11 cellular contexts compared by ENCODE assay signal in genomic region chr15:68281008-68281407, GRCh38. TPM values are rescaled to one million over a fixed set of nuclear protein-coding genes. Genes with fewer than 3 reads are reported as not detected.
A peak's percentile ranks its signal among the peaks of the same experiment; 100 is the strongest.
DNase-seq lines count a peak whose midpoint lies in the region; ATAC-seq, FAIRE-seq and TF ChIP-seq lines count a peak whose summit lies in the region.
"Had no signal": no experiment of that assay in that cellular context is flagged by ENCODE, and none has a peak within 500 bp of the region (broad histone marks: within the 10 kb centered on the region; RNA-seq: fewer than 3 reads in every experiment).

No MANE protein-coding gene starts in this region.

- CTCF ChIA-PET in activated naive CD4-positive, alpha-beta T cell treated with anti-CD3 and anti-CD28 coated beads, Interleukin-2, amount 10 ng/mL, durations not matched to agents 7 days and 5 days (lab: Charles Lee), result interaction anchor here (1.3 to 3.5 kb wide), 3 partner anchors 8 to 25 kb away, joined by 4 to 16 read pairs (median 6); no protein-coding TSS in a partner anchor
- CTCF ChIA-PET in activated naive CD4-positive, alpha-beta T cell treated with anti-CD3 and anti-CD28 coated beads for 36 hours (lab: Charles Lee), result interaction anchor here (1.1 to 3.8 kb wide), 6 partner anchors 11 to 51 kb away, joined by 4 to 22 read pairs (median 5); partner anchors contain the start of gene CLN6

- dilution Hi-C loops in keratinocyte (cut with MboI; ENCODE audit: extremely low pct_ligation_motif_present, low sequenced_read_pairs), result no loop called here

- peak overlapping the region; percentile 99 for H3K4me3 Mint-ChIP-seq in activated naive CD4-positive, alpha-beta T cell treated with anti-CD3 and anti-CD28 coated beads, Interleukin-2, amount 10 ng/mL, durations not matched to agents 7 days and 5 days
- H3K4me3 Mint-ChIP-seq in activated naive CD4-positive, alpha-beta T cell treated with anti-CD3 and anti-CD28 coated beads for 36 hours, result no peak overlapping the region

- H3K4me1 ChIP-seq in adrenal gland (replicated peaks in 1 of 2) (peaks cover 33 to 77% of the 10 kb centered on the region in 2 donors), keratinocyte (ENCODE audit: control insufficient read depth, extremely low read depth, insufficient read depth, low read length) (peaks cover 30% of the 10 kb centered on the region), transverse colon (peaks cover 15 to 65% (median 50%) of the 10 kb centered on the region in 4 donors)

- H3K36me3 ChIP-seq in adrenal gland (replicated peaks in 1 of 2) (peaks cover 0 to 8% of the 10 kb centered on the region in 2 donors), keratinocyte (ENCODE audit: control insufficient read depth in 2 of 2, extremely low read depth in 1 of 2, insufficient read depth in 2 of 2, low read length in 2 of 2) (peaks cover 3 to 12% of the 10 kb centered on the region in 2 experiments), transverse colon (peaks cover 0 to 4% (median 0%) of the 10 kb centered on the region in 4 donors)
- H3K36me3 ChIP-seq: pancreas had no signal

- peaks cover 35% of the 10 kb centered on the region for H3K36me3 Mint-ChIP-seq in activated naive CD4-positive, alpha-beta T cell treated with anti-CD3 and anti-CD28 coated beads, Interleukin-2, amount 10 ng/mL, durations not matched to agents 7 days and 5 days
- H3K36me3 Mint-ChIP-seq in activated naive CD4-positive, alpha-beta T cell treated with anti-CD3 and anti-CD28 coated beads for 36 hours (ENCODE audit: low read depth), result peaks cover 18% of the 10 kb centered on the region

- H3K9me3 ChIP-seq in adrenal gland (replicated peaks in 1 of 3), result no peaks in the 10 kb centered on the region
- no peaks in the 10 kb centered on the region for H3K9me3 ChIP-seq in keratinocyte (ENCODE audit: control insufficient read depth, low read depth, low read length)
- no peaks in the 10 kb centered on the region for H3K9me3 ChIP-seq in transverse colon
- H3K9me3 ChIP-seq: pancreas had no signal

- FAIRE-seq in keratinocyte (lab: Jason Lieb, UNC) (no peak), GM19239 (lab: Jason Lieb, UNC) (no peak)
- FAIRE-seq: pancreas, urothelium cell line had no signal

- no peak overlapping the region for H3K27ac Mint-ChIP-seq in activated naive CD4-positive, alpha-beta T cell treated with anti-CD3 and anti-CD28 coated beads, Interleukin-2, amount 10 ng/mL, durations not matched to agents 7 days and 5 days
- no peak overlapping the region for H3K27ac Mint-ChIP-seq in activated naive CD4-positive, alpha-beta T cell treated with anti-CD3 and anti-CD28 coated beads for 36 hours

- in situ Hi-C loops in transverse colon (cut with MboI; ENCODE audit: low pct_ligation_motif_present in 1 of 4, low pct_unique_long_range_greater_than_20kb in 1 of 4, low sequenced_read_pairs in 3 of 4), result no loop called here
- in situ Hi-C loops in GM13976 (cut with MboI; ENCODE audit: low sequenced_read_pairs, unreplicated experiment), result no loop called here

- H3K9ac ChIP-seq in keratinocyte (ENCODE audit: control insufficient read depth, extremely low read depth, insufficient read depth, low read length), result peak overlapping the region; percentile 88

- intact Hi-C loops in activated naive CD4-positive, alpha-beta T cell treated with anti-CD3 and anti-CD28 coated beads for 36 hours (cut with micrococcal nuclease), result no loop called here
- intact Hi-C loops in adrenal gland (cut with DNase I) (no loop called here), transverse colon (cut with DNase I; ENCODE audit: low total_unique reads) (no loop called here)

- TF ChIP-seq EP300 in transverse colon (IDR thresholded peaks at IDR 0.05; ENCODE audit: low read depth), result no peak

- WGBS in adrenal gland, 4 donors, result 22 to 33% (median 30%) methylated on average over 1 of the region's 1 CpG
- 21 to 27% methylated on average over 1 of the region's 1 CpG for WGBS in transverse colon (ENCODE audit: low coverage in 1 of 2), 2 donors

- H4K20me1 ChIP-seq in keratinocyte (ENCODE audit: control insufficient read depth, extremely low read depth, insufficient read depth, low read length), result peaks cover 17% of the 10 kb centered on the region

- peak overlapping the region in 1 of 4 donors; percentile 80 for H3K4me3 ChIP-seq in adrenal gland
- H3K4me3 ChIP-seq in keratinocyte (ENCODE audit: control insufficient read depth in 2 of 3, extremely low read depth in 1 of 3, insufficient read depth in 2 of 3, low read depth in 1 of 3, low read length in 3 of 3), result peak overlapping the region; percentile 88 to 95 (median 92)
- peak overlapping the region in 2 of 4 donors; percentile 67 to 89 for H3K4me3 ChIP-seq in transverse colon

- H3K79me2 ChIP-seq in keratinocyte (ENCODE audit: control insufficient read depth, insufficient read depth, low read length), result peaks cover 82% of the 10 kb centered on the region

- no peak overlapping the region for H2AFZ ChIP-seq in keratinocyte (ENCODE audit: control insufficient read depth, low read length)

- no peak for TF ChIP-seq CTCF in adrenal gland (IDR thresholded peaks at IDR 0.05)
- TF ChIP-seq CTCF in keratinocyte (optimal IDR thresholded peaks at IDR 0.05 in 1 of 3, IDR thresholded peaks at IDR 0.05 in 1 of 3, conservative IDR thresholded peaks at IDR 0.05 in 1 of 3; ENCODE audit: extremely low read depth in 1 of 3, insufficient read depth in 2 of 3, low read length in 3 of 3), result no peak
- no peak for TF ChIP-seq CTCF in transverse colon (IDR thresholded peaks at IDR 0.05)
- TF ChIP-seq CTCF in GM13976 (IDR thresholded peaks at IDR 0.05; ENCODE audit: borderline replicate concordance, control extremely low read depth, extremely low read depth, insufficient read depth, missing control alignments), result no peak

- peaks cover 63% of the 10 kb centered on the region for H3K4me1 Mint-ChIP-seq in activated naive CD4-positive, alpha-beta T cell treated with anti-CD3 and anti-CD28 coated beads, Interleukin-2, amount 10 ng/mL, durations not matched to agents 7 days and 5 days
- H3K4me1 Mint-ChIP-seq in activated naive CD4-positive, alpha-beta T cell treated with anti-CD3 and anti-CD28 coated beads for 36 hours (ENCODE audit: low read depth), result peaks cover 65% of the 10 kb centered on the region

- DNase-seq in activated naive CD4-positive, alpha-beta T cell treated with anti-CD3 and anti-CD28 coated beads, Interleukin-2, amount 10 ng/mL, durations not matched to agents 7 days and 5 days, result no peak
- no peak for DNase-seq in activated naive CD4-positive, alpha-beta T cell treated with anti-CD3 and anti-CD28 coated beads for 36 hours
- DNase-seq in adrenal gland, result no peak
- DNase-seq in keratinocyte (ENCODE audit: low read depth, low spot score), result no peak
- DNase-seq in transverse colon, result no peak
- no peak for DNase-seq in GM19239 (ENCODE audit: insufficient read length, low spot score)
- no peak for DNase-seq in GM13976 (ENCODE audit: low spot score)
- DNase-seq: cortex of kidney, pancreas had no signal

- H3K27me3 Mint-ChIP-seq in activated naive CD4-positive, alpha-beta T cell treated with anti-CD3 and anti-CD28 coated beads, Interleukin-2, amount 10 ng/mL, durations not matched to agents 7 days and 5 days, result no peaks in the 10 kb centered on the region
- H3K27me3 Mint-ChIP-seq in activated naive CD4-positive, alpha-beta T cell treated with anti-CD3 and anti-CD28 coated beads for 36 hours (ENCODE audit: low read depth), result no peaks in the 10 kb centered on the region

- ATAC-seq in GM19328 (IDR thresholded peaks at IDR 0.05; ENCODE audit: unreplicated experiment), result no peak
- ATAC-seq: pancreas had no signal

- peak overlapping the region in 4 of 5 donors; percentile 11 to 98 (median 20) for H3K27ac ChIP-seq in adrenal gland
- H3K27ac ChIP-seq in keratinocyte (ENCODE audit: control insufficient read depth, insufficient read depth, low read length), result peak overlapping the region; percentile 96
- H3K27ac ChIP-seq in transverse colon, result peak overlapping the region; percentile 97 to 99 (median 98)
- H3K27ac ChIP-seq: pancreas had no signal

- TF ChIP-seq POLR2A in adrenal gland (IDR thresholded peaks at IDR 0.05), result no peak
- no peak for TF ChIP-seq POLR2A in transverse colon (IDR thresholded peaks at IDR 0.05)

- no peaks in the 10 kb centered on the region for H3K27me3 ChIP-seq in adrenal gland
- no peaks in the 10 kb centered on the region for H3K27me3 ChIP-seq in keratinocyte (ENCODE audit: control insufficient read depth, extremely low read depth, insufficient read depth, low read length)
- no peaks in the 10 kb centered on the region for H3K27me3 ChIP-seq in transverse colon
- H3K27me3 ChIP-seq: pancreas had no signal

- H3K9me3 Mint-ChIP-seq in activated naive CD4-positive, alpha-beta T cell treated with anti-CD3 and anti-CD28 coated beads, Interleukin-2, amount 10 ng/mL, durations not matched to agents 7 days and 5 days, result no peaks in the 10 kb centered on the region
- H3K9me3 Mint-ChIP-seq in activated naive CD4-positive, alpha-beta T cell treated with anti-CD3 and anti-CD28 coated beads for 36 hours, result no peaks in the 10 kb centered on the region

- H3K9me1 ChIP-seq in keratinocyte (ENCODE audit: control insufficient read depth, extremely low read depth, insufficient read depth, low read length), result no peaks in the 10 kb centered on the region

- peak overlapping the region; percentile 90 for H3K4me2 ChIP-seq in keratinocyte (ENCODE audit: control insufficient read depth, extremely low read depth, insufficient read depth, low read depth, low read length)

RNA-seq across cellular contexts. Expression of gene FEM1B, which starts 3.5 kb away (rescaled TPM):
- 10 to 100 TPM; 30.3 to 34.2 TPM for total RNA-seq in activated naive CD4-positive, alpha-beta T cell treated with anti-CD3 and anti-CD28 coated beads for 36 hours
- 10 to 100 TPM; 25.2 to 57.7 (median 43.8) TPM for total RNA-seq in adrenal gland
- polyA plus RNA-seq in adrenal gland, result 10 to 100 TPM in 1 of 3 donors, 1 to 10 TPM in 2; 7.0 to 35.7 (median 9.3) TPM
- 52.5 to 153 TPM (median 92.6 TPM) in 3 replicates for polyA plus RNA-seq in keratinocyte
- 36.9 TPM for polyA plus RNA-seq in keratinocyte (2011; ENCODE audit: low read depth)
- 32.6 and 67.4 TPM in 2 replicates for polyA plus RNA-seq in keratinocyte (2011; cell fraction: cytosol; rRNA removed)
- polyA plus RNA-seq in keratinocyte (2011; cell fraction: nucleus; rRNA removed), result 73.6 and 78.6 TPM in 2 replicates
- 29.3 and 55.3 TPM in 2 replicates for polyA plus RNA-seq in keratinocyte (2012; ENCODE audit: low replicate concordance)
- polyA minus RNA-seq in keratinocyte, result 141 to 498 TPM (median 410 TPM) in 3 replicates
- polyA minus RNA-seq in keratinocyte (2011; cell fraction: cytosol; rRNA and poly(A)+ RNA removed), result 115 TPM
- 108 and 265 TPM in 2 replicates for polyA minus RNA-seq in keratinocyte (2011; cell fraction: nucleus; rRNA and poly(A)+ RNA removed)
- total RNA-seq in transverse colon, result 10 to 100 TPM; 25.1 to 64.7 (median 43.0) TPM

RNA-seq across cellular contexts. Expression of gene CLN6, which starts 51.5 kb away (rescaled TPM):
- 10 to 100 TPM; 30.5 to 34.2 TPM for total RNA-seq in activated naive CD4-positive, alpha-beta T cell treated with anti-CD3 and anti-CD28 coated beads for 36 hours
- total RNA-seq in adrenal gland (10 to 100 TPM; 15.3 to 36.6 (median 25.8) TPM), transverse colon (10 to 100 TPM; 13.8 to 28.1 (median 18.2) TPM)
- polyA plus RNA-seq in adrenal gland (10 to 100 TPM; 22.8 to 33.0 (median 27.8) TPM), keratinocyte (26.7 to 36.3 TPM (median 33.0 TPM) in 3 replicates)
- 2.1 TPM for polyA plus RNA-seq in keratinocyte (2011; ENCODE audit: low read depth)
- 24.3 and 28.5 TPM in 2 replicates for polyA plus RNA-seq in keratinocyte (2011; cell fraction: cytosol; rRNA removed)
- 32.5 and 39.6 TPM in 2 replicates for polyA plus RNA-seq in keratinocyte (2011; cell fraction: nucleus; rRNA removed)
- 9.9 and 25.7 TPM in 2 replicates for polyA plus RNA-seq in keratinocyte (2012; ENCODE audit: low replicate concordance)
- polyA minus RNA-seq in keratinocyte, result 71.0 to 78.4 TPM (median 78.2 TPM) in 3 replicates
- polyA minus RNA-seq in keratinocyte (2011; cell fraction: cytosol; rRNA and poly(A)+ RNA removed), result 29.2 TPM
- polyA minus RNA-seq in keratinocyte (2011; cell fraction: nucleus; rRNA and poly(A)+ RNA removed), result 20.3 and 20.9 TPM in 2 replicates

Comparison
In these comparisons a context has a peak if more than half of its experiments do, and no peak if none do; other contexts are left out.
1. H3K27ac ChIP-seq: peak in every context shown above with its lines; median percentile 98 in transverse colon; 96 in keratinocyte; 20 in adrenal gland.